In genomic region chr4:1009647-1010521, GRCh38 we compare ENCODE assay signal across 8 cellular contexts. TPM values are rescaled to one million over a fixed set of nuclear protein-coding genes. Genes with fewer than 3 reads are reported as not detected.
A peak's percentile ranks its signal among the peaks of the same experiment; 100 is the strongest.
DNase-seq lines count a peak whose midpoint lies in the region; ATAC-seq and TF ChIP-seq lines count a peak whose summit lies in the region.

No MANE protein-coding gene starts in this region.

- peaks cover 29% of the 10 kb centered on the region for H3K27me3 Mint-ChIP-seq in MCF 10A (ENCODE audit: insufficient read depth, unreplicated experiment)

- peak; percentile 5; the same call in 1 of the 2 replicates for TF ChIP-seq CTCF in VCaP (conservative IDR thresholded peaks at IDR 0.05)
- peak; percentile 6 for TF ChIP-seq CTCF in MCF 10A (IDR thresholded peaks at IDR 0.05; ENCODE audit: unreplicated experiment)

- CTCF ChIA-PET in MCF 10A (lab: Yijun Ruan, JAX): interaction anchor here (0.5 to 1.1 kb wide), 3 partner anchors 22 to 341 kb away, joined by 3 to 4 read pairs (median 3); no protein-coding TSS in a partner anchor

- peak overlapping the region; percentile 79 for H3K4me3 Mint-ChIP-seq in MCF 10A (ENCODE audit: unreplicated experiment)

- no peak overlapping the region for H3K27ac ChIP-seq in HUES6 (ENCODE audit: low read depth, low read length)
- peak overlapping the region; percentile 82 for H3K27ac ChIP-seq in VCaP

- H3K4me3 ChIP-seq in HUES6 (ENCODE audit: low read depth, low read length): peak overlapping the region; percentile 77

- no peaks in the 10 kb centered on the region for H3K9me3 Mint-ChIP-seq in MCF 10A (ENCODE audit: unreplicated experiment)

- peak overlapping the region; percentile 76 for H3K27ac Mint-ChIP-seq in MCF 10A (ENCODE audit: low read depth, unreplicated experiment)

- intact Hi-C loops in MCF 10A (cut with micrococcal nuclease): loop anchor here (5.0 kb wide), 1 partner anchor 72 kb away; no protein-coding TSS in a partner anchor

- POLR2A ChIA-PET in MCF 10A (lab: Yijun Ruan, JAX): interaction anchor here (0.6 to 1.7 kb wide), 16 partner anchors 12 to 337 kb away, joined by 3 to 7 read pairs (median 4); partner anchors contain the start of genes GAK, TMEM175 and UVSSA

- no TSS peak for BruUV-seq in MCF 10A (replicated peaks; lab: Mats Ljungman, UMichigan)

- peaks cover 15% of the 10 kb centered on the region for H3K4me1 ChIP-seq in HUES6 (ENCODE audit: control insufficient read depth, insufficient read depth, low read length)

- H3K36me3 ChIP-seq in HUES6 (ENCODE audit: control insufficient read depth, insufficient read depth, low read length): no peaks in the 10 kb centered on the region

- in situ Hi-C loops in ACHN (cut with HindIII; ENCODE audit: low pct_ligation_motif_present, low pct_unique_long_range_greater_than_20kb, low sequenced_read_pairs): no loop called here

- peak; percentile 59 for DNase-seq in ACHN
- peak; percentile 56 for DNase-seq in MCF 10A (ENCODE audit: unreplicated experiment)
- peak; percentile 45 for DNase-seq in inferior parietal cortex (ENCODE audit: extremely low spot score)
- peak; percentile 47 to 50 for DNase-seq in stimulated activated CD4-positive, alpha-beta T cell treated with anti-CD3 and anti-CD28 coated beads, Interleukin-12 subunit alpha, Interleukin-12 subunit beta, amount 100 ng/mL, for 24 hours (ENCODE audit: low read depth in 2 of 2)
- DNase-seq in SHP77 (lab: John Stamatoyannopoulos, UW): no peak

- peak; percentile 42 for ATAC-seq in GM19023 (IDR thresholded peaks at IDR 0.05; ENCODE audit: unreplicated experiment)

- peaks cover 7% of the 10 kb centered on the region for H3K36me3 Mint-ChIP-seq in MCF 10A (ENCODE audit: insufficient read depth, unreplicated experiment)

- peaks cover 11% of the 10 kb centered on the region for H3K4me1 Mint-ChIP-seq in MCF 10A (ENCODE audit: insufficient read depth, unreplicated experiment)

- H3K9ac ChIP-seq in HUES6 (ENCODE audit: low read length): peak overlapping the region; percentile 33

- H3K27me3 ChIP-seq in HUES6 (ENCODE audit: control insufficient read depth, insufficient read depth, low read length): peaks cover 79% of the 10 kb centered on the region

- H3K9me3 ChIP-seq in HUES6 (ENCODE audit: control insufficient read depth, insufficient read depth, low read depth, low read length): peaks cover 3% of the 10 kb centered on the region; the same call in 1 of the 2 replicates

RNA-seq across cellular contexts. Expression of gene FGFRL1, which starts 1.5 kb away (rescaled TPM):
- total RNA-seq in MCF 10A (2022): 33.5 and 33.6 TPM in 2 replicates

RNA-seq across cellular contexts. Expression of gene SLC26A1, which starts 16.7 kb away (rescaled TPM):
- total RNA-seq in MCF 10A (2022): 0.10 and 0.16 TPM in 2 replicates

RNA-seq across cellular contexts. Expression of gene IDUA, which starts 23.0 kb away (rescaled TPM):
- 35.0 and 35.1 TPM in 2 replicates for total RNA-seq in MCF 10A (2022)

RNA-seq across cellular contexts. Expression of gene DGKQ, which starts 36.5 kb away (rescaled TPM):
- total RNA-seq in MCF 10A (2022): 15.9 and 17.4 TPM in 2 replicates

Comparison
In these comparisons a context has a peak if more than half of its experiments do, and no peak if none do; other contexts are left out.
1. DNase-seq: peak in ACHN (single experiment), MCF 10A (single experiment), inferior parietal cortex (single experiment) and stimulated activated CD4-positive, alpha-beta T cell treated with anti-CD3 and anti-CD28 coated beads, Interleukin-12 subunit alpha, Interleukin-12 subunit beta, amount 100 ng/mL, for 24 hours (2 of 2); none in SHP77 (0 of 2).